ENCODE assay signal across 22 cellular contexts in genomic region chr11:35107866-35108265, GRCh38. TPM values are rescaled to one million over a fixed set of nuclear protein-coding genes. Genes with fewer than 3 reads are reported as not detected.
A peak's percentile ranks its signal among the peaks of the same experiment; 100 is the strongest.
DNase-seq lines count a peak whose midpoint lies in the region; ATAC-seq, FAIRE-seq and TF ChIP-seq lines count a peak whose summit lies in the region.
"Had no signal": no experiment of that assay in that cellular context is flagged by ENCODE, and none has a peak within 500 bp of the region (broad histone marks: within the 10 kb centered on the region; RNA-seq: fewer than 3 reads in every experiment).

No MANE protein-coding gene starts in this region.

- H3K9me3 ChIP-seq in MM.1S (replicated peaks; ENCODE audit: insufficient read depth, low read length) (no peaks in the 10 kb centered on the region), upper lobe of right lung (no peaks in the 10 kb centered on the region)
- H3K9me3 ChIP-seq: adrenal gland, psoas muscle, testis had no signal

- H3K36me3 ChIP-seq in MM.1S (replicated peaks; ENCODE audit: insufficient read depth, low read length) (no peaks in the 10 kb centered on the region), upper lobe of right lung (no peaks in the 10 kb centered on the region)
- H3K36me3 ChIP-seq: adrenal gland, cardiac muscle cell had no signal

- intact Hi-C loops in upper lobe of right lung (cut with DNase I): no loop called here

- CTCF ChIA-PET in T-cell (lab: Charles Lee): interaction anchor here in 1 of 2 donors (1.2 kb wide), 1 partner anchor 197 kb away, joined by 3 read pairs; no protein-coding TSS in a partner anchor

- no peaks in the 10 kb centered on the region for H3K9me3 Mint-ChIP-seq in T-cell
- H3K9me3 Mint-ChIP-seq in naive thymus-derived CD8-positive, alpha-beta T cell: no peaks in the 10 kb centered on the region
- H3K9me3 Mint-ChIP-seq: activated T-helper 2 cell treated with anti-CD3 and anti-CD28 coated beads, Interferon-gamma antibody, Interleukin-2, Interleukin-4, amounts not matched to agents 10 μg/mL and 5 μg/mL and 100 μg/mL, durations not matched to agents 14 hours and 24 hours and 36 hours; nephron had no signal

- H3K27ac Mint-ChIP-seq in T-cell: peak overlapping the region; percentile 50 to 56
- peak overlapping the region in 8 of 10 donors; percentile 19 to 84 (median 60) for H3K27ac Mint-ChIP-seq in naive thymus-derived CD8-positive, alpha-beta T cell
- H3K27ac Mint-ChIP-seq: activated T-helper 2 cell treated with anti-CD3 and anti-CD28 coated beads, Interferon-gamma antibody, Interleukin-2, Interleukin-4, amounts not matched to agents 10 μg/mL and 5 μg/mL and 100 μg/mL, durations not matched to agents 14 hours and 24 hours and 36 hours; nephron; T-helper 1 cell treated with Interleukin-12 subunit alpha and Interleukin-12 subunit beta and Interleukin-4 antibody, amounts not matched to agents 30 μg/mL and 1 μg/mL, for 36 hours had no signal

- H2AFZ ChIP-seq in MM.1S (ENCODE audit: low read length): no peak overlapping the region

- peaks cover 20% of the 10 kb centered on the region; the same call in 1 of the 2 replicates for H3F3A ChIP-seq in MM.1S (ENCODE audit: insufficient read depth, low read length)

- H3K4me3 ChIP-seq in MM.1S (ENCODE audit: low read length) (no peak overlapping the region), upper lobe of right lung (no peak overlapping the region)
- H3K4me3 ChIP-seq: adrenal gland, cardiac muscle cell, dorsolateral prefrontal cortex, psoas muscle, testis had no signal

- H3K27ac ChIP-seq in MM.1S (ENCODE audit: low read length) (peak overlapping the region; percentile 60; the same call in 1 of the 2 replicates), upper lobe of right lung (no peak overlapping the region)
- H3K27ac ChIP-seq: adrenal gland, cardiac muscle cell, dorsolateral prefrontal cortex, KMS-11, psoas muscle, testis had no signal

- no peaks in the 10 kb centered on the region for H3K27me3 ChIP-seq in MM.1S (replicated peaks; ENCODE audit: insufficient read depth, low read length)
- H3K27me3 ChIP-seq in upper lobe of right lung: no peaks in the 10 kb centered on the region
- H3K27me3 ChIP-seq: adrenal gland, cardiac muscle cell, dorsolateral prefrontal cortex, testis had no signal

- TF ChIP-seq CTCF in MM.1S (IDR thresholded peaks at IDR 0.05; ENCODE audit: low read length) (no peak), GM10266 (IDR thresholded peaks at IDR 0.05; ENCODE audit: control insufficient read depth, insufficient read depth, low read depth, missing control alignments) (no peak), upper lobe of right lung (IDR thresholded peaks at IDR 0.05) (no peak)

- H3K4me3 Mint-ChIP-seq in T-cell: peak overlapping the region in 1 of 3 donors; percentile 58
- peak overlapping the region in 2 of 10 donors; percentile 35 to 70 for H3K4me3 Mint-ChIP-seq in naive thymus-derived CD8-positive, alpha-beta T cell
- H3K4me3 Mint-ChIP-seq: nephron; T-helper 1 cell treated with Interleukin-12 subunit alpha and Interleukin-12 subunit beta and Interleukin-4 antibody, amounts not matched to agents 30 μg/mL and 1 μg/mL, for 36 hours had no signal

- DNase-seq in GM12891 (ENCODE audit: insufficient read length, low spot score) (no peak), MM.1S (no peak), T-cell (no peak), GM10266 (ENCODE audit: extremely low spot score) (no peak), NK-92 (lab: John Stamatoyannopoulos, UW; ENCODE audit: unreplicated experiment) (no peak), upper lobe of right lung (no peak)
- no peak for DNase-seq in naive thymus-derived CD8-positive, alpha-beta T cell
- DNase-seq: activated CD4-positive, CD25-positive, alpha-beta regulatory T cell treated with anti-CD3 and anti-CD28 coated beads, Interleukin-2, amount 50 U/mL, for 72 hours; adrenal gland; dorsolateral prefrontal cortex; H7; mesenchymal stem cell; NCI-H1436; NCI-H82; psoas muscle; testis had no signal

- H3K4me1 Mint-ChIP-seq in T-cell: peaks cover 70 to 88% (median 83%) of the 10 kb centered on the region in 3 donors
- H3K4me1 Mint-ChIP-seq in naive thymus-derived CD8-positive, alpha-beta T cell: peaks cover 45 to 80% (median 65%) of the 10 kb centered on the region in 4 donors

- no peak for TF ChIP-seq POLR2A in GM12891 (IDR thresholded peaks at IDR 0.05; ENCODE audit: low read depth, low read length)

- no peaks in the 10 kb centered on the region for H4K20me1 ChIP-seq in MM.1S (ENCODE audit: insufficient read depth, low read length)

- no peaks in the 10 kb centered on the region for H3K9me2 ChIP-seq in MM.1S (replicated peaks; ENCODE audit: insufficient read depth, low read length)

- H3K4me2 ChIP-seq in MM.1S (ENCODE audit: low read depth, low read length): peak overlapping the region; percentile 51; the same call in 1 of the 2 replicates
- H3K4me2 ChIP-seq: KMS-11 had no signal

- H3K9ac ChIP-seq in MM.1S (ENCODE audit: low read length): no peak overlapping the region
- H3K9ac ChIP-seq: KMS-11 had no signal

- POLR2A ChIA-PET in T-cell (lab: Charles Lee): no interaction called here
- POLR2A ChIA-PET in naive thymus-derived CD8-positive, alpha-beta T cell (lab: Charles Lee): interaction anchor here (1.4 kb wide), 1 partner anchor 31 kb away, joined by 6 read pairs; the partner anchor contains the start of gene CD44

- no peaks in the 10 kb centered on the region for H3K79me2 ChIP-seq in MM.1S (ENCODE audit: low read length)

- no peaks in the 10 kb centered on the region for H3K27me3 Mint-ChIP-seq in T-cell
- no peaks in the 10 kb centered on the region for H3K27me3 Mint-ChIP-seq in naive thymus-derived CD8-positive, alpha-beta T cell

- no peaks in the 10 kb centered on the region for H3K36me3 Mint-ChIP-seq in T-cell
- no peaks in the 10 kb centered on the region for H3K36me3 Mint-ChIP-seq in naive thymus-derived CD8-positive, alpha-beta T cell

- no peak for ATAC-seq in T-cell (replicated peaks in 1 of 4)
- peak in 1 of 2 donors; percentile 20 for ATAC-seq in naive thymus-derived CD8-positive, alpha-beta T cell
- no peak for ATAC-seq in upper lobe of right lung
- ATAC-seq: psoas muscle had no signal

- H3K4me1 ChIP-seq in MM.1S (ENCODE audit: low read length) (peaks cover 52% of the 10 kb centered on the region), upper lobe of right lung (peaks cover 16% of the 10 kb centered on the region)
- H3K4me1 ChIP-seq: psoas muscle, testis had no signal

- FAIRE-seq in GM12891 (lab: Jason Lieb, UNC): peak; percentile 72
- FAIRE-seq: frontal cortex had no signal

TF ChIP-seq in GM12891, 5 proteins besides CTCF, POLR2A, EP300 and RAD21:
- TF ChIP-seq POU2F2 (IDR thresholded peaks at IDR 0.05; ENCODE audit: low read depth, low read length): no peak
- TF ChIP-seq TAF1 (IDR thresholded peaks at IDR 0.05; ENCODE audit: low read depth, low read length): no peak
- no peak for TF ChIP-seq SPI1 (IDR thresholded peaks at IDR 0.05; ENCODE audit: low read depth, low read length)
- TF ChIP-seq POLR2AphosphoS5 (IDR thresholded peaks at IDR 0.05; ENCODE audit: low read depth, low read length): no peak
- no peak for TF ChIP-seq PAX5 (IDR thresholded peaks at IDR 0.05; ENCODE audit: insufficient read depth, low read length, severe bottlenecking)

RNA-seq across cellular contexts. Expression of gene CD44, which starts 31.1 kb away (rescaled TPM):
- 726 TPM for polyA plus RNA-seq in GM12891 (2012; ENCODE audit: low read depth, missing spikeins)
- total RNA-seq in T-cell (1,000 to 10,000 TPM in 1 of 5 donors, 100 to 1,000 TPM in 4; 732 to 1,108 (median 781) TPM), upper lobe of right lung (548 TPM)
- 100 to 1,000 TPM; 650 to 703 TPM for total RNA-seq in naive thymus-derived CD8-positive, alpha-beta T cell
- polyA plus RNA-seq in naive thymus-derived CD8-positive, alpha-beta T cell: 100 to 1,000 TPM; 291 TPM
